In the genomic region with DNA sequence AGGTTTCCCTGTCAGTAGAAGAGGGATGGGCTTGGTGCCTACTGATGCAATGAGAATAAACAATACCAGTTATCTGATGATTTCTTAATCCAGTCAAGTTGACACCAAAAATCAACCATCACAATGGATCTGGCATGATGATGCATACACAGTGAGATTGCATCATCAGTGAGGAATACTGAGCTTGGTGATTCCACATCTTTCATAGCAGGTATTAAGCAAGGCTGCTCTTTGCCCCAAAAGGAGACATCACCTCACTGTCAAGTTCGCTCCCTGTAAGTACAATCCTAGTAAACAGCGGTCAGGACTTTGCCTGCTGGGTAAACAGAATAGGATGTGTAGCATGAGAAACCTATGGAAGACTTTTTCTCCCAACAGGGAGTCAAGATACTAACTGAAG, we compare ENCODE assay signal across 1 cellular context.
TF ChIP-seq lines count a peak whose summit lies in the region.

No MANE protein-coding gene starts in this region.

TF ChIP-seq in HepG2, 621 proteins besides CTCF, POLR2A, EP300 and RAD21 (continued from another document):
- TF ChIP-seq, protein P1, sequence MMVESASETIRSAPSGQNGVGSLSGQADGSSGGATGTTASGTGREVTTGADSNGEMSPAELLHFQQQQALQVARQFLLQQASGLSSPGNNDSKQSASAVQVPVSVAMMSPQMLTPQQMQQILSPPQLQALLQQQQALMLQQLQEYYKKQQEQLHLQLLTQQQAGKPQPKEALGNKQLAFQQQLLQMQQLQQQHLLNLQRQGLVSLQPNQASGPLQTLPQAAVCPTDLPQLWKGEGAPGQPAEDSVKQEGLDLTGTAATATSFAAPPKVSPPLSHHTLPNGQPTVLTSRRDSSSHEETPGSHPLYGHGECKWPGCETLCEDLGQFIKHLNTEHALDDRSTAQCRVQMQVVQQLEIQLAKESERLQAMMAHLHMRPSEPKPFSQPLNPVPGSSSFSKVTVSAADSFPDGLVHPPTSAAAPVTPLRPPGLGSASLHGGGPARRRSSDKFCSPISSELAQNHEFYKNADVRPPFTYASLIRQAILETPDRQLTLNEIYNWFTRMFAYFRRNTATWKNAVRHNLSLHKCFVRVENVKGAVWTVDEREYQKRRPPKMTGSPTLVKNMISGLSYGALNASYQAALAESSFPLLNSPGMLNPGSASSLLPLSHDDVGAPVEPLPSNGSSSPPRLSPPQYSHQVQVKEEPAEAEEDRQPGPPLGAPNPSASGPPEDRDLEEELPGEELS (CRISPR knock-in tag; IDR thresholded peaks at IDR 0.05) = 0 out of 2 replicates have a peak, but pooled peaks have one; percentile 24
- TF ChIP-seq CEBPG (CRISPR knock-in tag; IDR thresholded peaks at IDR 0.05) (peak; percentile 86), FOXA3 (CRISPR knock-in tag; IDR thresholded peaks at IDR 0.05) (peak; percentile 33; the same call in 1 of the 2 replicates), ZBTB21 (CRISPR knock-in tag; IDR thresholded peaks at IDR 0.05) (peak; percentile 76), MAF1 (CRISPR knock-in tag; IDR thresholded peaks at IDR 0.05; ENCODE audit: borderline replicate concordance) (no peak), MED1 (CRISPR knock-in tag; IDR thresholded peaks at IDR 0.05) (peak; percentile 22; the same call in 1 of the 2 replicates), ZNF556 (CRISPR knock-in tag; IDR thresholded peaks at IDR 0.05; ENCODE audit: borderline replicate concordance) (no peak), FOSL2 (CRISPR knock-in tag; IDR thresholded peaks at IDR 0.05) (peak; percentile 61), HNF4G (IDR thresholded peaks at IDR 0.05; ENCODE audit: borderline replicate concordance, low read depth, low read length) (peak; percentile 40; the same call in 1 of the 2 replicates), HNF4G (CRISPR knock-in tag; IDR thresholded peaks at IDR 0.05; ENCODE audit: borderline replicate concordance, low read depth) (no peak), YEATS2 (CRISPR knock-in tag; IDR thresholded peaks at IDR 0.05; ENCODE audit: borderline replicate concordance) (no peak), PHF21A (CRISPR knock-in tag; IDR thresholded peaks at IDR 0.05) (no peak), CEBPB (IDR thresholded peaks at IDR 0.05; ENCODE audit: borderline replicate concordance, low read depth, low read length) (peak; percentile 96), BCL6 (CRISPR knock-in tag; IDR thresholded peaks at IDR 0.05) (0 out of 2 replicates have a peak, but pooled peaks have one; percentile 29), FOXO1 (CRISPR knock-in tag; IDR thresholded peaks at IDR 0.05) (peak; percentile 29; the same call in 1 of the 2 replicates)
- TF ChIP-seq, protein P2, sequence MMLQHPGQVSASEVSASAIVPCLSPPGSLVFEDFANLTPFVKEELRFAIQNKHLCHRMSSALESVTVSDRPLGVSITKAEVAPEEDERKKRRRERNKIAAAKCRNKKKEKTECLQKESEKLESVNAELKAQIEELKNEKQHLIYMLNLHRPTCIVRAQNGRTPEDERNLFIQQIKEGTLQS (CRISPR knock-in tag; IDR thresholded peaks at IDR 0.05) = peak; percentile 65
- TF ChIP-seq, protein P3, sequence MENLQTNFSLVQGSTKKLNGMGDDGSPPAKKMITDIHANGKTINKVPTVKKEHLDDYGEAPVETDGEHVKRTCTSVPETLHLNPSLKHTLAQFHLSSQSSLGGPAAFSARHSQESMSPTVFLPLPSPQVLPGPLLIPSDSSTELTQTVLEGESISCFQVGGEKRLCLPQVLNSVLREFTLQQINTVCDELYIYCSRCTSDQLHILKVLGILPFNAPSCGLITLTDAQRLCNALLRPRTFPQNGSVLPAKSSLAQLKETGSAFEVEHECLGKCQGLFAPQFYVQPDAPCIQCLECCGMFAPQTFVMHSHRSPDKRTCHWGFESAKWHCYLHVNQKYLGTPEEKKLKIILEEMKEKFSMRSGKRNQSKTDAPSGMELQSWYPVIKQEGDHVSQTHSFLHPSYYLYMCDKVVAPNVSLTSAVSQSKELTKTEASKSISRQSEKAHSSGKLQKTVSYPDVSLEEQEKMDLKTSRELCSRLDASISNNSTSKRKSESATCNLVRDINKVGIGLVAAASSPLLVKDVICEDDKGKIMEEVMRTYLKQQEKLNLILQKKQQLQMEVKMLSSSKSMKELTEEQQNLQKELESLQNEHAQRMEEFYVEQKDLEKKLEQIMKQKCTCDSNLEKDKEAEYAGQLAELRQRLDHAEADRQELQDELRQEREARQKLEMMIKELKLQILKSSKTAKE (CRISPR knock-in tag; IDR thresholded peaks at IDR 0.05; ENCODE audit: borderline replicate concordance) = no peak
